Comparison of ENCODE assay signal across 10 cellular contexts in the genomic region with DNA sequence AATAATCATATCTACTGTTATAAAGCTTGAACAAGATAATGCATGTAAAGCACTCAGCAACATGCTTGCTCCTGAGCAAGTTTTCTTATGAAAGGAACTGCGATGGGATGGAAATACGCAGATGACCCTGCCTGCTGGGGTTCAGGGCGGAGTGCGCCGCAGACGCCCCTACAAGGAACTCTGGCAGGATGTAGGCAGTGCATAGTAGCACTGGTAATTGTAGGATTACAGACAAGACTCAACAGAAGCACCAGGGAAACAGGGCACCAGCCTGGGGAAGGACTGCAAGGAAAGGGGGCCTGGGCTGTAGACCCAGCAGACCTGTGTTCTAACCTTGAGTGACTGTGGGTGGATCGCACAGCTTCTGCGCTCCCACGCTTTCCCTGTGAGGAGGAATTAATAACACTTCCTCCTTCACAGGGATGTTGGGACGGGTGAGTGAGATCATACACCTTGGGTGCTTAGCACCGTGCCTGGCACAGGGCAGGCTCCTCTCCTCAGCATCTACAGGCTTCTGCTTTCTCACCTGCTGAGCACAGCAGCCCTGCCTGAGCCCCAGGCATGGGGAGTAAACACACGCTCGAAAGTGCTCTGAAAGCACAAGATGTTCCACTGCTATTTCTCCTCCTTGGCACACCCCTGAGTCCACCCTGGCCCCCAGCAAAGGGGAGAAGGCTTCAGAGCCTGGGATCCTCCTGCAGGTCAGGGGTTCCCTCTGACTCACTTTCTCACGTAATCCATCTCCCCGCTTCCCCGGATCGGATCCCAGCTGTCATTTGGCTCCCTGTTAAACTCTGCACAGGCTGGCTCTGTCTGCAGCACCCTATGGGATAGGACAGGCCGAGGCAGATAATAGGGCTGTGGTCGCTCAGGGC. TPM values are rescaled to one million over a fixed set of nuclear protein-coding genes. Genes with fewer than 3 reads are reported as not detected.
DNase-seq lines count a peak whose midpoint lies in the region; ATAC-seq, FAIRE-seq and TF ChIP-seq lines count a peak whose summit lies in the region.
"Had no signal": no experiment of that assay in that cellular context is flagged by ENCODE, and none has a peak within 500 bp of the region (broad histone marks: within the 10 kb centered on the region; RNA-seq: fewer than 3 reads in every experiment).

No MANE protein-coding gene starts in this region.

- peaks cover 7 to 18% of the 10 kb centered on the region in 2 experiments for H4K20me1 ChIP-seq in H1 (replicated peaks in 1 of 2; ENCODE audit: control insufficient read depth in 1 of 2, insufficient read depth in 2 of 2, low read length in 2 of 2)

- H3K4me3 Mint-ChIP-seq in activated naive CD8-positive, alpha-beta T cell treated with anti-CD3 and anti-CD28 coated beads, Interleukin-2, amount 10 ng/mL, durations not matched to agents 7 days and 5 days = no peak overlapping the region
- H3K4me3 Mint-ChIP-seq in activated naive CD8-positive, alpha-beta T cell treated with anti-CD3 and anti-CD28 coated beads, Interleukin-2, amount 50 U/mL, for 24 hours = no peak overlapping the region
- no peak overlapping the region for H3K4me3 Mint-ChIP-seq in mesothelial cell of epicardium

- H3K27ac ChIP-seq in H1 (ENCODE audit: low read depth, low read length) (no peak overlapping the region), tibial nerve (peak overlapping the region; percentile 51 to 97 (median 70))

- POLR2A ChIA-PET in activated naive CD8-positive, alpha-beta T cell treated with anti-CD3 and anti-CD28 coated beads, Interleukin-2, amount 10 ng/mL, durations not matched to agents 7 days and 5 days (lab: Charles Lee) = no interaction called here
- POLR2A ChIA-PET in H1 (lab: Charles Lee; ENCODE audit: partially characterized antibody) = interaction anchor here (0.9 to 5.1 kb wide), 3 partner anchors 7 to 19 kb away, joined by 3 to 23 read pairs (median 11); partner anchors contain the start of gene ITPRIP

- no peaks in the 10 kb centered on the region for H3K9me3 Mint-ChIP-seq in activated naive CD8-positive, alpha-beta T cell treated with anti-CD3 and anti-CD28 coated beads, Interleukin-2, amount 10 ng/mL, durations not matched to agents 7 days and 5 days
- no peaks in the 10 kb centered on the region for H3K9me3 Mint-ChIP-seq in activated naive CD8-positive, alpha-beta T cell treated with anti-CD3 and anti-CD28 coated beads, Interleukin-2, amount 50 U/mL, for 24 hours
- H3K9me3 Mint-ChIP-seq in mesothelial cell of epicardium = no peaks in the 10 kb centered on the region

- H3K4me2 ChIP-seq in H1 (ENCODE audit: insufficient read depth in 1 of 2, low read depth in 2 of 2, low read length in 2 of 2) = no peak overlapping the region

- no peaks in the 10 kb centered on the region for H3K23me2 ChIP-seq in H1 (ENCODE audit: low read depth, low read length)

- H3K56ac ChIP-seq in H1 (replicated peaks; ENCODE audit: insufficient read length, low read depth, low read length) = no peak overlapping the region

- H4K8ac ChIP-seq in H1 (ENCODE audit: extremely low read depth, insufficient read depth, low read length) = no peak overlapping the region

- peak overlapping the region; percentile 20 for H4K91ac ChIP-seq in H1 (replicated peaks; ENCODE audit: insufficient read length, low read length)

- H3K23ac ChIP-seq in H1 (ENCODE audit: insufficient read length) = no peak overlapping the region

- H3K27me3 ChIP-seq in H1 (replicated peaks in 1 of 4; ENCODE audit: control insufficient read depth in 3 of 4, extremely low read depth in 1 of 4, insufficient read depth in 3 of 4, low read length in 3 of 4) (no peaks in the 10 kb centered on the region), tibial nerve (no peaks in the 10 kb centered on the region)

- TF ChIP-seq POLR2A in H1 (IDR thresholded peaks at IDR 0.05; ENCODE audit: control extremely low read depth in 1 of 2, low read depth in 2 of 2, low read length in 2 of 2) (0 out of 3 replicates have a peak, but pooled peaks of 1 of the 2 experiments have one; percentile 25), tibial nerve (IDR thresholded peaks at IDR 0.05) (no peak)

- CTCF ChIA-PET in H1 (lab: Charles Lee; ENCODE audit: partially characterized antibody) = interaction anchor here (1.0 to 18.5 kb wide), 7 partner anchors 8 to 44 kb away, joined by 3 to 331 read pairs (median 20); partner anchors contain the start of genes CFAP58 and ITPRIP

- H3K9ac ChIP-seq in H1 (replicated peaks in 1 of 4; ENCODE audit: extremely low read depth in 1 of 4, low read depth in 3 of 4, low read length in 3 of 4) = no peak overlapping the region

- TF ChIP-seq CTCF in H1 (IDR thresholded peaks at IDR 0.05; ENCODE audit: control extremely low read depth in 1 of 3, insufficient read depth in 1 of 3, low read depth in 1 of 3, low read length in 3 of 3) (no peak), mesothelial cell of epicardium (IDR thresholded peaks at IDR 0.05; ENCODE audit: unreplicated experiment) (no peak), tibial nerve (IDR thresholded peaks at IDR 0.05) (no peak)

- ATAC-seq in activated naive CD8-positive, alpha-beta T cell treated with anti-CD3 and anti-CD28 coated beads, Interleukin-2, amount 10 ng/mL, durations not matched to agents 7 days and 5 days (ENCODE audit: low read depth) = no peak
- ATAC-seq in activated naive CD8-positive, alpha-beta T cell treated with anti-CD3 and anti-CD28 coated beads, Interleukin-2, amount 50 U/mL, for 24 hours = no peak

- H3K79me2 ChIP-seq in H1 (ENCODE audit: control insufficient read depth in 1 of 2, insufficient read depth in 2 of 2, low read length in 2 of 2) = peaks cover 0 to 84% of the 10 kb centered on the region in 2 experiments; a peak in 3 of 4 replicates

- H2BK15ac ChIP-seq in H1 (ENCODE audit: low read length) = 0 out of 2 replicates have a peak overlapping the region, but pooled peaks have one; percentile 89

- peak overlapping the region; percentile 60; the same call in 1 of the 2 replicates for H2BK5ac ChIP-seq in H1 (ENCODE audit: low read depth, low read length)

- H3K4ac ChIP-seq in H1 (replicated peaks; ENCODE audit: insufficient read length, low read depth, low read length) = no peak overlapping the region

- TF ChIP-seq RAD21 in H1 (IDR thresholded peaks at IDR 0.05 in 1 of 2, conservative IDR thresholded peaks at IDR 0.05 in 1 of 2; ENCODE audit: low read depth in 2 of 2, low read length in 2 of 2) = no peak

- no peak overlapping the region for H3K27ac Mint-ChIP-seq in activated naive CD8-positive, alpha-beta T cell treated with anti-CD3 and anti-CD28 coated beads, Interleukin-2, amount 10 ng/mL, durations not matched to agents 7 days and 5 days
- no peak overlapping the region for H3K27ac Mint-ChIP-seq in activated naive CD8-positive, alpha-beta T cell treated with anti-CD3 and anti-CD28 coated beads, Interleukin-2, amount 50 U/mL, for 24 hours
- peak overlapping the region; percentile 71 for H3K27ac Mint-ChIP-seq in mesothelial cell of epicardium

- no peak overlapping the region for H4K5ac ChIP-seq in H1 (ENCODE audit: insufficient read length, low read depth, low read length)

- H3K36me3 Mint-ChIP-seq in activated naive CD8-positive, alpha-beta T cell treated with anti-CD3 and anti-CD28 coated beads, Interleukin-2, amount 10 ng/mL, durations not matched to agents 7 days and 5 days = peaks cover 3% of the 10 kb centered on the region
- H3K36me3 Mint-ChIP-seq in activated naive CD8-positive, alpha-beta T cell treated with anti-CD3 and anti-CD28 coated beads, Interleukin-2, amount 50 U/mL, for 24 hours (ENCODE audit: low read depth) = peaks cover 13% of the 10 kb centered on the region
- peaks cover 14% of the 10 kb centered on the region for H3K36me3 Mint-ChIP-seq in mesothelial cell of epicardium

- peaks cover 43% of the 10 kb centered on the region for H3K79me1 ChIP-seq in H1 (ENCODE audit: low read depth, low read length)

- H2BK20ac ChIP-seq in H1 (ENCODE audit: low read length) = no peak overlapping the region

- no peak for FAIRE-seq in H1 (lab: Jason Lieb, UNC)

- H3K4me1 Mint-ChIP-seq in activated naive CD8-positive, alpha-beta T cell treated with anti-CD3 and anti-CD28 coated beads, Interleukin-2, amount 10 ng/mL, durations not matched to agents 7 days and 5 days = peaks cover 37% of the 10 kb centered on the region
- peaks cover 59% of the 10 kb centered on the region for H3K4me1 Mint-ChIP-seq in activated naive CD8-positive, alpha-beta T cell treated with anti-CD3 and anti-CD28 coated beads, Interleukin-2, amount 50 U/mL, for 24 hours
- peaks cover 25% of the 10 kb centered on the region for H3K4me1 Mint-ChIP-seq in mesothelial cell of epicardium

- H3K9me3 ChIP-seq in H1 (ENCODE audit: insufficient read depth in 2 of 2, low read depth in 1 of 2, low read length in 1 of 2) (no peaks in the 10 kb centered on the region), tibial nerve (no peaks in the 10 kb centered on the region)

- H3K36me3 ChIP-seq in H1 (ENCODE audit: control insufficient read depth in 2 of 4, insufficient read depth in 4 of 4, low read length in 3 of 4) (peaks cover 6 to 17% (median 12%) of the 10 kb centered on the region in 4 experiments; a peak in 6 of 8 replicates), tibial nerve (peaks cover 0 to 21% (median 17%) of the 10 kb centered on the region in 3 donors)

- H3K27me3 Mint-ChIP-seq in activated naive CD8-positive, alpha-beta T cell treated with anti-CD3 and anti-CD28 coated beads, Interleukin-2, amount 10 ng/mL, durations not matched to agents 7 days and 5 days = no peaks in the 10 kb centered on the region
- no peaks in the 10 kb centered on the region for H3K27me3 Mint-ChIP-seq in activated naive CD8-positive, alpha-beta T cell treated with anti-CD3 and anti-CD28 coated beads, Interleukin-2, amount 50 U/mL, for 24 hours
- H3K27me3 Mint-ChIP-seq in mesothelial cell of epicardium (ENCODE audit: low read depth) = no peaks in the 10 kb centered on the region

- no peak overlapping the region for H3K4me3 ChIP-seq in H1 (ENCODE audit: extremely low read depth in 1 of 4, insufficient read depth in 2 of 4, low read depth in 3 of 4, low read length in 4 of 4)
- H3K4me3 ChIP-seq in tibial nerve = no peak overlapping the region

- WGBS in H1 (ENCODE audit: extremely low coverage in 1 of 2, insufficient coverage in 1 of 2, insufficient read length in 1 of 2, insufficient replicate concordance in 2 of 2, low coverage in 1 of 2, low lambda C conversion rate in 2 of 2, missing lambda C conversion rate in 1 of 2), 2 experiments = 96% methylated on average over 19 of the region's 19 CpGs; no CpG with 5 or more reads in 1 of the 2 experiments
- WGBS in tibial nerve, 2 donors = 53 to 65% methylated on average over 19 of the region's 19 CpGs

- DNase-seq in activated naive CD8-positive, alpha-beta T cell treated with anti-CD3 and anti-CD28 coated beads, Interleukin-2, amount 10 ng/mL, durations not matched to agents 7 days and 5 days = peak; percentile 22
- no peak for DNase-seq in activated naive CD8-positive, alpha-beta T cell treated with anti-CD3 and anti-CD28 coated beads, Interleukin-2, amount 50 U/mL, for 24 hours
- DNase-seq in H1 (ENCODE audit: low read depth in 1 of 2, low spot score in 2 of 2) (no peak), mesothelial cell of epicardium (ENCODE audit: low spot score in 2 of 2, unreplicated experiment in 2 of 2) (no peak), tibial nerve (ENCODE audit: low spot score in 2 of 2) (peak; percentile 43 to 55), NCI-H1105 treated with DMSO at 0.1 percent for 48 hours (lab: John Stamatoyannopoulos, UW) (no peak), hypothalamus (lab: John Stamatoyannopoulos, UW) (no peak), GM19238 (ENCODE audit: insufficient read length, low spot score) (no peak)
- DNase-seq: AML-193, NCI-H510A had no signal

- TF ChIP-seq EP300 in H1 (IDR thresholded peaks at IDR 0.05; ENCODE audit: borderline replicate concordance in 1 of 2, low read depth in 2 of 2, low read length in 2 of 2) = no peak
- peak; percentile 67 to 87 for TF ChIP-seq EP300 in tibial nerve (IDR thresholded peaks at IDR 0.05)

- peak overlapping the region; percentile 68; the same call in 1 of the 2 replicates for H2BK12ac ChIP-seq in H1 (ENCODE audit: low read depth, low read length)

- no peak overlapping the region for H3K18ac ChIP-seq in H1 (ENCODE audit: extremely low read depth, low read length)

- peaks cover 10 to 46% (median 38%) of the 10 kb centered on the region in 4 experiments for H3K4me1 ChIP-seq in H1 (replicated peaks in 1 of 4; ENCODE audit: control insufficient read depth in 3 of 4, insufficient read depth in 4 of 4, low read length in 3 of 4)
- H3K4me1 ChIP-seq in tibial nerve = peaks cover 0 to 80% (median 73%) of the 10 kb centered on the region in 4 donors

- H3K14ac ChIP-seq in H1 (ENCODE audit: insufficient read length) = no peak overlapping the region

- H2BK120ac ChIP-seq in H1 (replicated peaks; ENCODE audit: low read depth, low read length) = no peak overlapping the region

- H2AK5ac ChIP-seq in H1 (ENCODE audit: low read depth, low read length) = no peak overlapping the region; the same call in 1 of the 2 replicates

- H2AFZ ChIP-seq in H1 (ENCODE audit: low read length) = no peak overlapping the region

RNA-seq across cellular contexts. Expression of gene ITPRIP, which starts 19.2 kb away (rescaled TPM):
- total RNA-seq in activated naive CD8-positive, alpha-beta T cell treated with anti-CD3 and anti-CD28 coated beads, Interleukin-2, amount 10 ng/mL, durations not matched to agents 7 days and 5 days = 10 to 100 TPM; 24.7 to 25.4 TPM
- total RNA-seq in H1 (2021; fragmentation: NEBNext Ultra II Directional; extraction: Animal tissue kit (Norgen Biotek cat#: 25700)) = 16.9 and 17.1 TPM in 2 replicates
- polyA plus RNA-seq in H1 (2011; rRNA removed) = 15.2 and 15.3 TPM in 2 replicates
- 11.4 TPM for polyA plus RNA-seq in H1 (2011; cell fraction: cytosol; rRNA removed)
- 17.8 TPM for polyA plus RNA-seq in H1 (2011; cell fraction: nucleus; rRNA removed)
- 13.9 to 16.3 TPM (median 15.0 TPM) in 4 replicates for polyA plus RNA-seq in H1 (2012, experiment 1 of 2)
- polyA plus RNA-seq in H1 (2012, experiment 2 of 2) = 12.2 TPM
- 20.7 TPM for polyA plus RNA-seq in H1 (2013, experiment 1 of 2)
- 21.2 TPM for polyA plus RNA-seq in H1 (2013, experiment 2 of 2)
- 20.2 and 21.4 TPM in 2 replicates for polyA minus RNA-seq in H1 (2011; rRNA and poly(A)+ RNA removed)
- polyA minus RNA-seq in H1 (2011; cell fraction: cytosol; rRNA and poly(A)+ RNA removed) = 8.9 TPM
- polyA minus RNA-seq in H1 (2011; cell fraction: nucleus; rRNA and poly(A)+ RNA removed) = 23.5 TPM
- total RNA-seq in mesothelial cell of epicardium = 23.3 to 24.5 TPM (median 23.6 TPM) in 3 replicates
- total RNA-seq in tibial nerve = 10 to 100 TPM; 22.6 to 58.2 (median 39.9) TPM

RNA-seq across cellular contexts. Expression of gene CFAP58, which starts 34.6 kb away (rescaled TPM):
- total RNA-seq in activated naive CD8-positive, alpha-beta T cell treated with anti-CD3 and anti-CD28 coated beads, Interleukin-2, amount 10 ng/mL, durations not matched to agents 7 days and 5 days = under 1 TPM; 0.28 to 0.34 TPM
- total RNA-seq in H1 (2021; fragmentation: NEBNext Ultra II Directional; extraction: Animal tissue kit (Norgen Biotek cat#: 25700)) = 0.71 and 1.1 TPM in 2 replicates
- 0.09 and 0.32 TPM in 2 replicates for polyA plus RNA-seq in H1 (2011; rRNA removed)
- 0.67 TPM for polyA plus RNA-seq in H1 (2011; cell fraction: cytosol; rRNA removed)
- 0.66 TPM for polyA plus RNA-seq in H1 (2011; cell fraction: nucleus; rRNA removed)
- 0.97 to 1.5 TPM (median 1.3 TPM) in 4 replicates for polyA plus RNA-seq in H1 (2012, experiment 1 of 2)
- 0.16 TPM for polyA plus RNA-seq in H1 (2012, experiment 2 of 2)
- polyA plus RNA-seq in H1 (2013, experiment 1 of 2) = 0.63 TPM
- polyA plus RNA-seq in H1 (2013, experiment 2 of 2) = 0.68 TPM
- polyA minus RNA-seq in H1 (2011; rRNA and poly(A)+ RNA removed) = 0.35 and 0.80 TPM in 2 replicates
- polyA minus RNA-seq in H1 (2011; cell fraction: cytosol; rRNA and poly(A)+ RNA removed) = 1.5 TPM
- 2.1 TPM for polyA minus RNA-seq in H1 (2011; cell fraction: nucleus; rRNA and poly(A)+ RNA removed)
- total RNA-seq in mesothelial cell of epicardium (0.58 to 1.4 TPM (median 1.1 TPM) in 3 replicates), tibial nerve (under 1 TPM in 2 of 4 donors, not detected in 2; 0.20 to 0.21 TPM)

RNA-seq across cellular contexts. Expression of gene GSTO2, which starts 50.1 kb away (rescaled TPM):
- total RNA-seq in activated naive CD8-positive, alpha-beta T cell treated with anti-CD3 and anti-CD28 coated beads, Interleukin-2, amount 10 ng/mL, durations not matched to agents 7 days and 5 days = 1 to 10 TPM; 1.4 TPM
- 12.7 and 13.1 TPM in 2 replicates for total RNA-seq in H1 (2021; fragmentation: NEBNext Ultra II Directional; extraction: Animal tissue kit (Norgen Biotek cat#: 25700))
- 34.0 and 41.7 TPM in 2 replicates for polyA plus RNA-seq in H1 (2011; rRNA removed)
- 28.2 TPM for polyA plus RNA-seq in H1 (2011; cell fraction: cytosol; rRNA removed)
- 20.6 TPM for polyA plus RNA-seq in H1 (2011; cell fraction: nucleus; rRNA removed)
- polyA plus RNA-seq in H1 (2012, experiment 1 of 2) = 17.5 to 19.3 TPM (median 17.6 TPM) in 4 replicates
- polyA plus RNA-seq in H1 (2012, experiment 2 of 2) = 23.3 TPM
- polyA plus RNA-seq in H1 (2013, experiment 1 of 2) = 12.6 TPM
- 11.7 TPM for polyA plus RNA-seq in H1 (2013, experiment 2 of 2)
- polyA minus RNA-seq in H1 (2011; rRNA and poly(A)+ RNA removed) = 19.5 and 23.4 TPM in 2 replicates
- polyA minus RNA-seq in H1 (2011; cell fraction: cytosol; rRNA and poly(A)+ RNA removed) = 6.8 TPM
- 16.5 TPM for polyA minus RNA-seq in H1 (2011; cell fraction: nucleus; rRNA and poly(A)+ RNA removed)
- 11.7 to 13.5 TPM (median 12.7 TPM) in 3 replicates for total RNA-seq in mesothelial cell of epicardium
- total RNA-seq in tibial nerve = 1 to 10 TPM in 2 of 4 donors, under 1 TPM in 2; 0.30 to 1.7 (median 1.0) TPM

Comparison
In these comparisons a context has a peak if more than half of its experiments do, and no peak if none do; other contexts are left out.
1. DNase-seq: peak in activated naive CD8-positive, alpha-beta T cell treated with anti-CD3 and anti-CD28 coated beads, Interleukin-2, amount 10 ng/mL, durations not matched to agents 7 days and 5 days (single experiment) and tibial nerve (2 of 2); none in activated naive CD8-positive, alpha-beta T cell treated with anti-CD3 and anti-CD28 coated beads, Interleukin-2, amount 50 U/mL, for 24 hours (single experiment), H1 (0 of 2), mesothelial cell of epicardium (0 of 2), NCI-H1105 treated with DMSO at 0.1 percent for 48 hours (single experiment), hypothalamus (0 of 51) and GM19238 (single experiment).